14 cellular contexts compared by ENCODE assay signal in the genomic region with DNA sequence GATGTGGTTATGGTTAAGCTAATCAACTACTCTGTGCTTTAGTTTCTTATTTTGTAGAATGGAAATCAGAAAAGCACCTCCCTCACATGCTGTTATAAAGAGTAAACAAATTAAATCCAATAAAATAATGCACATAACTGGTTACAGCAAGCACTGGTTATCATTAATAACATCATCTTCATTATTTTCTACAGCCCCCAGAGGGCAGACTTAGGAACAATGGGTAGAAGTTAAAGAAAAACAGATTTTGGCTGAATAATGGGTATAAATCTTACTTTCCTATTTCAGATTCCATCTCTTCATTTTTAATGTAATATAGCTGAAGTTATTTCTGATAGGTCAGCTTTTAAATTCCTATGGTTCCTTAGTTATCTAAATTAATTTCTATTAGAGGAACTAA.
DNase-seq lines count a peak whose midpoint lies in the region; ATAC-seq, FAIRE-seq and TF ChIP-seq lines count a peak whose summit lies in the region.
"Had no signal": no experiment of that assay in that cellular context is flagged by ENCODE, and none has a peak within 500 bp of the region (broad histone marks: within the 10 kb centered on the region; RNA-seq: fewer than 3 reads in every experiment).

No MANE protein-coding gene starts in this region.

- H4K20me1 ChIP-seq in BLaER1 (peaks cover 32% of the 10 kb centered on the region), astrocyte (ENCODE audit: insufficient read depth, low read length) (no peaks in the 10 kb centered on the region)

- no peak overlapping the region for H2AFZ ChIP-seq in astrocyte (ENCODE audit: low read depth, low read length)

- no peak overlapping the region for H3K4me3 ChIP-seq in BLaER1
- no peak overlapping the region for H3K4me3 ChIP-seq in astrocyte (ENCODE audit: insufficient read depth, low read depth, low read length)
- H3K4me3 ChIP-seq in liver (ENCODE audit: low read depth in 1 of 3, low read length in 3 of 3) = no peak overlapping the region
- H3K4me3 ChIP-seq in prostate gland = no peak overlapping the region

- H3K27me3 ChIP-seq in BLaER1 (no peaks in the 10 kb centered on the region), astrocyte (ENCODE audit: insufficient read depth, low read length) (no peaks in the 10 kb centered on the region), liver (ENCODE audit: control insufficient read depth in 4 of 4, insufficient read depth in 4 of 4, low read length in 3 of 4) (no peaks in the 10 kb centered on the region), prostate gland (replicated peaks; ENCODE audit: insufficient read depth) (no peaks in the 10 kb centered on the region)

- no peak overlapping the region for H3K9ac ChIP-seq in BLaER1
- no peak overlapping the region for H3K9ac ChIP-seq in astrocyte (ENCODE audit: low read length)
- no peak overlapping the region for H3K9ac ChIP-seq in liver (ENCODE audit: low read depth in 1 of 2, low read length in 2 of 2)

- FAIRE-seq in astrocyte (lab: Jason Lieb, UNC) = no peak
- FAIRE-seq: H1 had no signal

- intact Hi-C loops in prostate gland (cut with DNase I) = no loop called here

- no peaks in the 10 kb centered on the region for H3K36me3 Mint-ChIP-seq in astrocyte (ENCODE audit: low read depth, unreplicated experiment)

- H3K27ac ChIP-seq in BLaER1 (no peak overlapping the region), astrocyte (ENCODE audit: low read depth, low read length) (no peak overlapping the region), liver (ENCODE audit: low read depth in 1 of 2, low read length in 2 of 2) (peak overlapping the region in 1 of 2 donors; percentile 10), prostate gland (no peak overlapping the region)

- DNase-seq in LHCN-M2 (ENCODE audit: low read depth) (peak; percentile 45), astrocyte (ENCODE audit: low read depth) (no peak), prostate gland (ENCODE audit: low spot score) (no peak), NCI-H2171 (lab: John Stamatoyannopoulos, UW) (no peak), hepatic stellate cell (ENCODE audit: low spot score) (no peak)
- DNase-seq: COR-L47; stimulated activated CD4-positive, alpha-beta T cell treated with anti-CD3 and anti-CD28 coated beads, Interleukin-4, amount 100 ng/mL, for 4 hours; stimulated activated naive CD8-positive, alpha-beta T cell treated with anti-CD3 and anti-CD28 coated beads, Interleukin-15, amount 100 ng/mL, for 72 hours; T1000 had no signal

- peak overlapping the region; percentile 34 for H3K4me2 ChIP-seq in BLaER1
- no peak overlapping the region for H3K4me2 ChIP-seq in astrocyte (ENCODE audit: low read length)

- ATAC-seq in HG02759 (IDR thresholded peaks at IDR 0.05; ENCODE audit: unreplicated experiment) = no peak
- ATAC-seq: stimulated activated naive CD8-positive, alpha-beta T cell treated with anti-CD3 and anti-CD28 coated beads, Interleukin-15, amount 100 ng/mL, for 72 hours had no signal

- peak; percentile 8 for TF ChIP-seq CTCF in astrocyte (IDR thresholded peaks at IDR 0.05; ENCODE audit: insufficient read depth, low read depth, low read length)
- no peak for TF ChIP-seq CTCF in liver (IDR thresholded peaks at IDR 0.05; ENCODE audit: low read depth, low read length, missing input control)
- TF ChIP-seq CTCF in prostate gland (IDR thresholded peaks at IDR 0.05) = no peak

- no peaks in the 10 kb centered on the region for H3K27me3 Mint-ChIP-seq in astrocyte (ENCODE audit: low read depth, unreplicated experiment)
- H3K27me3 Mint-ChIP-seq: progenitor cell of endocrine pancreas had no signal

- peaks cover 4% of the 10 kb centered on the region for H3K79me2 ChIP-seq in astrocyte (ENCODE audit: insufficient read depth, low read length)

- no peaks in the 10 kb centered on the region for H3K9me3 ChIP-seq in BLaER1
- H3K9me3 ChIP-seq in astrocyte (ENCODE audit: insufficient read depth, low read depth, low read length) = no peaks in the 10 kb centered on the region
- H3K9me3 ChIP-seq in liver (ENCODE audit: control insufficient read depth in 4 of 4, low read length in 3 of 4) = peaks cover 0 to under 1% (median under 1%) of the 10 kb centered on the region in 4 donors
- no peaks in the 10 kb centered on the region for H3K9me3 ChIP-seq in prostate gland

- H3K36me3 ChIP-seq in BLaER1 = no peaks in the 10 kb centered on the region
- no peaks in the 10 kb centered on the region for H3K36me3 ChIP-seq in astrocyte (ENCODE audit: insufficient read depth, low read length)
- H3K36me3 ChIP-seq in liver (ENCODE audit: control insufficient read depth in 4 of 4, insufficient read depth in 3 of 4, low read depth in 1 of 4, low read length in 3 of 4) = no peaks in the 10 kb centered on the region
- no peaks in the 10 kb centered on the region for H3K36me3 ChIP-seq in prostate gland

- H3K9me3 Mint-ChIP-seq in astrocyte (ENCODE audit: unreplicated experiment) = no peaks in the 10 kb centered on the region

- TF ChIP-seq RAD21 in liver (IDR thresholded peaks at IDR 0.05) = peak; percentile 22 to 25

- no peak overlapping the region for H3K4me3 Mint-ChIP-seq in astrocyte (ENCODE audit: unreplicated experiment)
- H3K4me3 Mint-ChIP-seq: stimulated activated naive CD8-positive, alpha-beta T cell treated with anti-CD3 and anti-CD28 coated beads, Interleukin-15, amount 100 ng/mL, for 72 hours had no signal

- peaks cover 35% of the 10 kb centered on the region for H3K4me1 Mint-ChIP-seq in astrocyte (ENCODE audit: low read depth, unreplicated experiment)

- no peak for TF ChIP-seq POLR2A in prostate gland (IDR thresholded peaks at IDR 0.05)

- peak overlapping the region; percentile 56 for H3K27ac Mint-ChIP-seq in astrocyte (ENCODE audit: unreplicated experiment)
- H3K27ac Mint-ChIP-seq: progenitor cell of endocrine pancreas; stimulated activated naive CD8-positive, alpha-beta T cell treated with anti-CD3 and anti-CD28 coated beads, Interleukin-15, amount 100 ng/mL, for 72 hours had no signal

- H3K4me1 ChIP-seq in BLaER1 (peaks cover 48% of the 10 kb centered on the region), astrocyte (ENCODE audit: insufficient read depth, low read length) (peaks cover 13% of the 10 kb centered on the region), liver (ENCODE audit: control insufficient read depth in 4 of 4, insufficient read depth in 4 of 4, low read length in 3 of 4) (peaks cover 0 to 25% (median 14%) of the 10 kb centered on the region in 4 donors), prostate gland (replicated peaks) (peaks cover 6% of the 10 kb centered on the region)

TF ChIP-seq in liver, 16 proteins besides CTCF, POLR2A, EP300 and RAD21 (continues in another document):
- TF ChIP-seq SP1 (IDR thresholded peaks at IDR 0.05) (no peak), EGR1 (IDR thresholded peaks at IDR 0.05; ENCODE audit: low read depth in 2 of 2) (no peak), FOXA1 (IDR thresholded peaks at IDR 0.05) (no peak), JUND (IDR thresholded peaks at IDR 0.05) (no peak), RXRA (IDR thresholded peaks at IDR 0.05) (no peak), HNF4A (conservative IDR thresholded peaks at IDR 0.05) (no peak), NR2F2 (IDR thresholded peaks at IDR 0.05) (no peak), GABPA (IDR thresholded peaks at IDR 0.05 in 1 of 2, conservative IDR thresholded peaks at IDR 0.05 in 1 of 2) (no peak)
- TF ChIP-seq, protein P1, sequence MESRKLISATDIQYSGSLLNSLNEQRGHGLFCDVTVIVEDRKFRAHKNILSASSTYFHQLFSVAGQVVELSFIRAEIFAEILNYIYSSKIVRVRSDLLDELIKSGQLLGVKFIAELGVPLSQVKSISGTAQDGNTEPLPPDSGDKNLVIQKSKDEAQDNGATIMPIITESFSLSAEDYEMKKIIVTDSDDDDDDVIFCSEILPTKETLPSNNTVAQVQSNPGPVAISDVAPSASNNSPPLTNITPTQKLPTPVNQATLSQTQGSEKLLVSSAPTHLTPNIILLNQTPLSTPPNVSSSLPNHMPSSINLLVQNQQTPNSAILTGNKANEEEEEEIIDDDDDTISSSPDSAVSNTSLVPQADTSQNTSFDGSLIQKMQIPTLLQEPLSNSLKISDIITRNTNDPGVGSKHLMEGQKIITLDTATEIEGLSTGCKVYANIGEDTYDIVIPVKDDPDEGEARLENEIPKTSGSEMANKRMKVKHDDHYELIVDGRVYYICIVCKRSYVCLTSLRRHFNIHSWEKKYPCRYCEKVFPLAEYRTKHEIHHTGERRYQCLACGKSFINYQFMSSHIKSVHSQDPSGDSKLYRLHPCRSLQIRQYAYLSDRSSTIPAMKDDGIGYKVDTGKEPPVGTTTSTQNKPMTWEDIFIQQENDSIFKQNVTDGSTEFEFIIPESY (IDR thresholded peaks at IDR 0.05) = no peak
- TF ChIP-seq, protein P2, sequence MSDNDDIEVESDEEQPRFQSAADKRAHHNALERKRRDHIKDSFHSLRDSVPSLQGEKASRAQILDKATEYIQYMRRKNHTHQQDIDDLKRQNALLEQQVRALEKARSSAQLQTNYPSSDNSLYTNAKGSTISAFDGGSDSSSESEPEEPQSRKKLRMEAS (IDR thresholded peaks at IDR 0.05) = no peak
- TF ChIP-seq, protein P3, sequence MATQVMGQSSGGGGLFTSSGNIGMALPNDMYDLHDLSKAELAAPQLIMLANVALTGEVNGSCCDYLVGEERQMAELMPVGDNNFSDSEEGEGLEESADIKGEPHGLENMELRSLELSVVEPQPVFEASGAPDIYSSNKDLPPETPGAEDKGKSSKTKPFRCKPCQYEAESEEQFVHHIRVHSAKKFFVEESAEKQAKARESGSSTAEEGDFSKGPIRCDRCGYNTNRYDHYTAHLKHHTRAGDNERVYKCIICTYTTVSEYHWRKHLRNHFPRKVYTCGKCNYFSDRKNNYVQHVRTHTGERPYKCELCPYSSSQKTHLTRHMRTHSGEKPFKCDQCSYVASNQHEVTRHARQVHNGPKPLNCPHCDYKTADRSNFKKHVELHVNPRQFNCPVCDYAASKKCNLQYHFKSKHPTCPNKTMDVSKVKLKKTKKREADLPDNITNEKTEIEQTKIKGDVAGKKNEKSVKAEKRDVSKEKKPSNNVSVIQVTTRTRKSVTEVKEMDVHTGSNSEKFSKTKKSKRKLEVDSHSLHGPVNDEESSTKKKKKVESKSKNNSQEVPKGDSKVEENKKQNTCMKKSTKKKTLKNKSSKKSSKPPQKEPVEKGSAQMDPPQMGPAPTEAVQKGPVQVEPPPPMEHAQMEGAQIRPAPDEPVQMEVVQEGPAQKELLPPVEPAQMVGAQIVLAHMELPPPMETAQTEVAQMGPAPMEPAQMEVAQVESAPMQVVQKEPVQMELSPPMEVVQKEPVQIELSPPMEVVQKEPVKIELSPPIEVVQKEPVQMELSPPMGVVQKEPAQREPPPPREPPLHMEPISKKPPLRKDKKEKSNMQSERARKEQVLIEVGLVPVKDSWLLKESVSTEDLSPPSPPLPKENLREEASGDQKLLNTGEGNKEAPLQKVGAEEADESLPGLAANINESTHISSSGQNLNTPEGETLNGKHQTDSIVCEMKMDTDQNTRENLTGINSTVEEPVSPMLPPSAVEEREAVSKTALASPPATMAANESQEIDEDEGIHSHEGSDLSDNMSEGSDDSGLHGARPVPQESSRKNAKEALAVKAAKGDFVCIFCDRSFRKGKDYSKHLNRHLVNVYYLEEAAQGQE (IDR thresholded peaks at IDR 0.05) = no peak
- TF ChIP-seq, protein P4, sequence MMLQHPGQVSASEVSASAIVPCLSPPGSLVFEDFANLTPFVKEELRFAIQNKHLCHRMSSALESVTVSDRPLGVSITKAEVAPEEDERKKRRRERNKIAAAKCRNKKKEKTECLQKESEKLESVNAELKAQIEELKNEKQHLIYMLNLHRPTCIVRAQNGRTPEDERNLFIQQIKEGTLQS (IDR thresholded peaks at IDR 0.05) = no peak
